In genomic region chr4:111174331-111174730, GRCh38 we compare ENCODE assay signal across 20 cellular contexts.
DNase-seq lines count a peak whose midpoint lies in the region; ATAC-seq lines count a peak whose summit lies in the region.
"Had no signal": no experiment of that assay in that cellular context is flagged by ENCODE, and none has a peak within 500 bp of the region (broad histone marks: within the 10 kb centered on the region; RNA-seq: fewer than 3 reads in every experiment).

No MANE protein-coding gene starts in this region.

- no peak for ATAC-seq in HG03432 (IDR thresholded peaks at IDR 0.05; ENCODE audit: unreplicated experiment)
- ATAC-seq: A549, HCT116 had no signal

- in situ Hi-C loops in ACHN (cut with HindIII; ENCODE audit: low pct_ligation_motif_present, low pct_unique_long_range_greater_than_20kb, low sequenced_read_pairs) = no loop called here

- peak; percentile 59 for DNase-seq in EL
- peak; percentile 54 for DNase-seq in HT1080 (ENCODE audit: low read depth)
- DNase-seq in astrocyte of the hippocampus (ENCODE audit: low read depth, low spot score) = peak; percentile 7
- DNase-seq in stromal cell of bone marrow (ENCODE audit: low read depth) = peak; percentile 0
- DNase-seq in HT-29 (ENCODE audit: low spot score) = no peak
- DNase-seq in ACHN = no peak
- DNase-seq: CD4-positive, CD25-positive, alpha-beta regulatory T cell; DMS79 treated with DMSO at 0.1 percent for 48 hours; KG1; NCI-H1105; NCI-H146; NCI-H2081 treated with DMSO at 0.1 percent for 48 hours; NCI-H2171 treated with DMSO at 0.1 percent for 48 hours; NCI-H446; NCI-H526; OCI-M1; Right ventricle myocardium superior had no signal

Comparison
In these comparisons a context has a peak if more than half of its experiments do, and no peak if none do; other contexts are left out.
1. DNase-seq: peak in EL (single experiment), HT1080 (single experiment), astrocyte of the hippocampus (single experiment) and stromal cell of bone marrow (single experiment); none in HT-29 (single experiment) and ACHN (single experiment).